In the genomic region with DNA sequence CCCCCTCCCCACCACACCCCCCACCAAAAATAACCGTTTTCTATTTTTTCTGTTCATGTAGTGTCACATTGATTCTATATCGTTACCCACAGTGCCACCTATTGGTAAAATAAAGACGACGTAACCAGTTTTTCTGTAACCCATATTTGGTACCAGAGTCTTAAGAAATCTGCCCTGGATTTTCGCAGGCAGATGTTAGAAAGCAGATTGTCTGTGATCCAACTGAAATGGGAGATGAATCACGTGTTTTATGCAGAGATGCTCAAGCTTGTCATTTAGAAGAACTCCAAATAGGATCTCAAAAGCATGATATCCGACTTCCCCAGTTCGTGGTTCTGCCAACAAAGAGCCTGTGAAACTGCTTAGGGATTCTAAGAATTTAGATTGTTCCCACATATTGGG, we compare ENCODE assay signal across 8 cellular contexts.
DNase-seq lines count a peak whose midpoint lies in the region; ATAC-seq and FAIRE-seq lines count a peak whose summit lies in the region.

No MANE protein-coding gene starts in this region.

- H3K27ac ChIP-seq in mesendoderm (ENCODE audit: low read depth, low read length) = no peak overlapping the region

- H4K5ac ChIP-seq in mesendoderm (ENCODE audit: low read length) = no peak overlapping the region

- no peak overlapping the region for H2BK15ac ChIP-seq in mesendoderm (replicated peaks; ENCODE audit: low read depth)

- H3K9ac ChIP-seq in mesendoderm (ENCODE audit: low read length) = no peak overlapping the region

- H4K8ac ChIP-seq in mesendoderm (ENCODE audit: low read depth, low read length) = no peak overlapping the region

- no peak overlapping the region for H3K56ac ChIP-seq in mesendoderm (ENCODE audit: low read length)

- no peak overlapping the region for H3K23ac ChIP-seq in mesendoderm (ENCODE audit: low read length)

- H2BK5ac ChIP-seq in mesendoderm (ENCODE audit: low read length) = no peak overlapping the region

- no peak overlapping the region for H3K4me3 ChIP-seq in mesendoderm (ENCODE audit: low read length)

- H2BK120ac ChIP-seq in mesendoderm (ENCODE audit: low read depth, low read length) = no peak overlapping the region

- no peak overlapping the region for H3K4me2 ChIP-seq in mesendoderm (ENCODE audit: low read length)

- ATAC-seq in HG02852 (IDR thresholded peaks at IDR 0.05; ENCODE audit: unreplicated experiment) (peak; percentile 73), GM21717 (IDR thresholded peaks at IDR 0.05; ENCODE audit: unreplicated experiment) (no peak), HG03457 (IDR thresholded peaks at IDR 0.05; ENCODE audit: unreplicated experiment) (no peak)

- H3K18ac ChIP-seq in mesendoderm (ENCODE audit: low read length) = no peak overlapping the region

- WGBS in mesendoderm (ENCODE audit: extremely low coverage, insufficient coverage, low lambda C conversion rate) = no CpG with 5 or more reads among the region's 8 CpGs

- no peaks in the 10 kb centered on the region for H3K79me1 ChIP-seq in mesendoderm (ENCODE audit: low read length)

- DNase-seq in NCI-H2196 (lab: John Stamatoyannopoulos, UW; ENCODE audit: unreplicated experiment) (peak; percentile 7), NCI-H2196 treated with DMSO at 0.1 percent for 48 hours (lab: John Stamatoyannopoulos, UW; ENCODE audit: unreplicated experiment) (no peak), NCI-H774 (lab: John Stamatoyannopoulos, UW) (peak; percentile 21), mesendoderm (peak; percentile 51)

- no peaks in the 10 kb centered on the region for H3K36me3 ChIP-seq in mesendoderm (ENCODE audit: control insufficient read depth, insufficient read depth, low read length)

- FAIRE-seq in endometrium (lab: Jason Lieb, UNC) = peak; percentile 84

- H3K4ac ChIP-seq in mesendoderm (ENCODE audit: low read depth, low read length) = no peak overlapping the region

- no peaks in the 10 kb centered on the region for H3K27me3 ChIP-seq in mesendoderm (ENCODE audit: insufficient read depth, low read length, poor library complexity)

- no peaks in the 10 kb centered on the region for H3K4me1 ChIP-seq in mesendoderm (ENCODE audit: control insufficient read depth, low read depth, low read length)

- no peaks in the 10 kb centered on the region for H3K79me2 ChIP-seq in mesendoderm (ENCODE audit: control insufficient read depth, insufficient read depth, low read length)

- no peak overlapping the region for H2AK5ac ChIP-seq in mesendoderm (ENCODE audit: low read length)
